Comparison of ENCODE assay signal across 8 cellular contexts in genomic region chr2:98607741-98608117, GRCh38. TPM values are rescaled to one million over a fixed set of nuclear protein-coding genes. Genes with fewer than 3 reads are reported as not detected.
DNase-seq lines count a peak whose midpoint lies in the region; ATAC-seq and TF ChIP-seq lines count a peak whose summit lies in the region.

No MANE protein-coding gene starts in this region.

- ATAC-seq in esophagus mucosa = peak; percentile 28
- ATAC-seq in HG03439 (IDR thresholded peaks at IDR 0.05; ENCODE audit: unreplicated experiment) = no peak

- no peaks in the 10 kb centered on the region for H3K27me3 Mint-ChIP-seq in neural crest cell (ENCODE audit: low read depth)

- peaks cover 0 to 35% (median 0%) of the 10 kb centered on the region in 3 donors for H3K36me3 ChIP-seq in Peyer's patch

- H3K27me3 ChIP-seq in Peyer's patch = no peaks in the 10 kb centered on the region

- peak overlapping the region; percentile 86 for H3K27ac Mint-ChIP-seq in neural crest cell (ENCODE audit: unreplicated experiment)

- in situ Hi-C loops in GM13977 (cut with MboI; ENCODE audit: low pct_unique_long_range_greater_than_20kb, low sequenced_read_pairs, unreplicated experiment) = no loop called here

- no peaks in the 10 kb centered on the region for H3K9me3 Mint-ChIP-seq in neural crest cell

- peaks cover 4 to 54% (median 22%) of the 10 kb centered on the region in 4 donors for H3K4me1 ChIP-seq in Peyer's patch

- TF ChIP-seq CTCF in GM13977 (IDR thresholded peaks at IDR 0.05; ENCODE audit: extremely low read depth, insufficient read depth, missing control alignments) (no peak), Peyer's patch (IDR thresholded peaks at IDR 0.05) (no peak), neural crest cell (conservative IDR thresholded peaks at IDR 0.05) (no peak)

- H3K9me3 ChIP-seq in Peyer's patch = no peaks in the 10 kb centered on the region

- peak overlapping the region; percentile 90 to 95 (median 92) for H3K27ac ChIP-seq in Peyer's patch

- DNase-seq in GM13977 (ENCODE audit: low spot score) (peak; percentile 25), Peyer's patch (no peak), neural crest cell (ENCODE audit: low read depth, low spot score) (no peak), DMS153 (lab: John Stamatoyannopoulos, UW) (no peak), NCI-H1930 (lab: John Stamatoyannopoulos, UW) (no peak), NCI-H1694 (lab: John Stamatoyannopoulos, UW) (no peak)

- peaks cover 38% of the 10 kb centered on the region for H3K4me1 Mint-ChIP-seq in neural crest cell

- no peaks in the 10 kb centered on the region for H3K36me3 Mint-ChIP-seq in neural crest cell (ENCODE audit: low read depth)

- peak overlapping the region; percentile 62 to 85 (median 79) for H3K4me3 ChIP-seq in Peyer's patch

- peak overlapping the region; percentile 88 for H3K4me3 Mint-ChIP-seq in neural crest cell

- TF ChIP-seq POLR2A in Peyer's patch (IDR thresholded peaks at IDR 0.05) = no peak

RNA-seq across cellular contexts. Expression of gene COA5, which starts 0.6 kb away (rescaled TPM):
- 10 to 100 TPM; 18.4 to 32.7 (median 27.2) TPM for total RNA-seq in Peyer's patch
- 11.9 TPM for total RNA-seq in esophagus mucosa
- total RNA-seq in neural crest cell = 33.7 and 34.6 TPM in 2 replicates

RNA-seq across cellular contexts. Expression of gene UNC50, which starts 0.7 kb away (rescaled TPM):
- total RNA-seq in Peyer's patch = 10 to 100 TPM; 31.1 to 51.7 (median 35.0) TPM
- total RNA-seq in esophagus mucosa = 22.6 TPM
- total RNA-seq in neural crest cell = 44.0 and 48.3 TPM in 2 replicates
